9 cellular contexts compared by ENCODE assay signal in the genomic region with DNA sequence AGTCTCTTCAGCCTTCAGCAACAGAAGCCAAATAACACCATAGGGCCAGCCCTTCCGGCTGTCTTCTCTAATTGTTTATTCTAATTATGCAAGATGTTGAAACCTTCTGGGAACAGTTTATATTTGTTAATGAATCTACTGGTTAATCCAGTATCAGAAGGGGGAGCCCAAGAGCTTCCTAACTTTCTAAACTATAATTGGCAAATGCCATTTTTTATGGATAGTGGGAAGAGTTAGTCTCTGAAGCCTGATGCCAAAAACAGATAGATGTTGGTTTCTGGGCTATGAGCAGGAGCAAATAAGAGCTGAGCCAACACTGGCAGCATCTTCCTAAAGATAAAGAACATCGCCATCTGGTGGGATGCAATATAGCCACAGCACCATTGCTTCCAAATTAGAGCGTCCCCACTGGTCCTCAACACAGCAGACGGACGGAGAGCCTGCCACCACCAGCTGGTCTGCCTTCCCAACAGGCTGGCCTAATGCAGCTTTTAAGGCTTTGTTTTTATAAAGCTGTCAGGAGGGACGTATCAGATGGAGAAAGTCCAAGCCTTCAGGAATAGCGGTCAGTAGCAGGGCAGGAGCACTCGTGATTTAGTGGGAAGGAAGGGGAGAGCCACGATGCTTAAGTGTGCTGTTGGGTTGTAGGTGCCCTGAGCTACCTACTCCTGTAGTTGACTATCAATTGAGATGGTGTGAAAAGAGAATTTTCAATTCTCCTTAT.
DNase-seq lines count a peak whose midpoint lies in the region; ATAC-seq and TF ChIP-seq lines count a peak whose summit lies in the region.
"Had no signal": no experiment of that assay in that cellular context is flagged by ENCODE, and none has a peak within 500 bp of the region (broad histone marks: within the 10 kb centered on the region; RNA-seq: fewer than 3 reads in every experiment).

No MANE protein-coding gene starts in this region.

- no peak for DNase-seq in activated naive CD8-positive, alpha-beta T cell treated with anti-CD3 and anti-CD28 coated beads, Interleukin-2, amount 10 ng/mL, durations not matched to agents 7 days and 5 days
- no peak for DNase-seq in activated naive CD8-positive, alpha-beta T cell treated with anti-CD3 and anti-CD28 coated beads for 36 hours
- DNase-seq in RPMI8226 = peak; percentile 52

- peaks cover 4% of the 10 kb centered on the region for H3K36me3 ChIP-seq in neural cell (ENCODE audit: insufficient read depth, low read length)
- H3K36me3 ChIP-seq: thoracic aorta had no signal

- no peak overlapping the region for H3K4me2 ChIP-seq in neural cell (ENCODE audit: low read length)

- no peak for TF ChIP-seq EP300 in neural cell (conservative IDR thresholded peaks at IDR 0.05; ENCODE audit: poor library complexity, severe bottlenecking)

- POLR2A ChIA-PET in activated naive CD8-positive, alpha-beta T cell treated with anti-CD3 and anti-CD28 coated beads, Interleukin-2, amount 10 ng/mL, durations not matched to agents 7 days and 5 days (lab: Charles Lee) = no interaction called here

- no peaks in the 10 kb centered on the region for H3K9me3 Mint-ChIP-seq in activated naive CD8-positive, alpha-beta T cell treated with anti-CD3 and anti-CD28 coated beads, Interleukin-2, amount 10 ng/mL, durations not matched to agents 7 days and 5 days
- no peaks in the 10 kb centered on the region for H3K9me3 Mint-ChIP-seq in activated naive CD8-positive, alpha-beta T cell treated with anti-CD3 and anti-CD28 coated beads for 36 hours

- H3K27me3 Mint-ChIP-seq in activated naive CD8-positive, alpha-beta T cell treated with anti-CD3 and anti-CD28 coated beads, Interleukin-2, amount 10 ng/mL, durations not matched to agents 7 days and 5 days = no peaks in the 10 kb centered on the region
- H3K27me3 Mint-ChIP-seq in activated naive CD8-positive, alpha-beta T cell treated with anti-CD3 and anti-CD28 coated beads for 36 hours = no peaks in the 10 kb centered on the region

- no peaks in the 10 kb centered on the region for H3K79me2 ChIP-seq in neural cell (replicated peaks; ENCODE audit: insufficient read depth, low read length)

- H3K36me3 Mint-ChIP-seq in activated naive CD8-positive, alpha-beta T cell treated with anti-CD3 and anti-CD28 coated beads, Interleukin-2, amount 10 ng/mL, durations not matched to agents 7 days and 5 days = peaks cover 10% of the 10 kb centered on the region
- peaks cover 9% of the 10 kb centered on the region for H3K36me3 Mint-ChIP-seq in activated naive CD8-positive, alpha-beta T cell treated with anti-CD3 and anti-CD28 coated beads for 36 hours

- H3K27ac Mint-ChIP-seq in activated naive CD8-positive, alpha-beta T cell treated with anti-CD3 and anti-CD28 coated beads, Interleukin-2, amount 10 ng/mL, durations not matched to agents 7 days and 5 days = no peak overlapping the region
- no peak overlapping the region for H3K27ac Mint-ChIP-seq in activated naive CD8-positive, alpha-beta T cell treated with anti-CD3 and anti-CD28 coated beads for 36 hours

- H3K9ac ChIP-seq in neural cell (ENCODE audit: low read length) = no peak overlapping the region

- TF ChIP-seq CTCF in LNCAP (IDR thresholded peaks at IDR 0.05) = peak; percentile 79
- peak; percentile 44 for TF ChIP-seq CTCF in neural cell (IDR thresholded peaks at IDR 0.05; ENCODE audit: poor library complexity, severe bottlenecking)

- H3K27ac ChIP-seq in neural cell (ENCODE audit: low read length) = no peak overlapping the region
- H3K27ac ChIP-seq: thoracic aorta had no signal

- H3K9me3 ChIP-seq in neural cell (ENCODE audit: low read length) = no peaks in the 10 kb centered on the region
- H3K9me3 ChIP-seq: thoracic aorta had no signal

- H3K27me3 ChIP-seq in neural cell (ENCODE audit: insufficient read depth, low read depth, low read length) = no peaks in the 10 kb centered on the region

- ATAC-seq in activated naive CD8-positive, alpha-beta T cell treated with anti-CD3 and anti-CD28 coated beads, Interleukin-2, amount 10 ng/mL, durations not matched to agents 7 days and 5 days (ENCODE audit: low read depth) = peak; percentile 26
- peak; percentile 26 for ATAC-seq in esophagus mucosa
- ATAC-seq in GM19395 (IDR thresholded peaks at IDR 0.05; ENCODE audit: unreplicated experiment) = no peak
- ATAC-seq in HG03196 (IDR thresholded peaks at IDR 0.05; ENCODE audit: unreplicated experiment) = no peak

- no peak overlapping the region for H3K4me3 Mint-ChIP-seq in activated naive CD8-positive, alpha-beta T cell treated with anti-CD3 and anti-CD28 coated beads, Interleukin-2, amount 10 ng/mL, durations not matched to agents 7 days and 5 days
- no peak overlapping the region for H3K4me3 Mint-ChIP-seq in activated naive CD8-positive, alpha-beta T cell treated with anti-CD3 and anti-CD28 coated beads for 36 hours

- no peaks in the 10 kb centered on the region for H4K20me1 ChIP-seq in neural cell (ENCODE audit: insufficient read depth)

- no peaks in the 10 kb centered on the region for H3K4me1 Mint-ChIP-seq in activated naive CD8-positive, alpha-beta T cell treated with anti-CD3 and anti-CD28 coated beads, Interleukin-2, amount 10 ng/mL, durations not matched to agents 7 days and 5 days
- no peaks in the 10 kb centered on the region for H3K4me1 Mint-ChIP-seq in activated naive CD8-positive, alpha-beta T cell treated with anti-CD3 and anti-CD28 coated beads for 36 hours

- H3K9me2 ChIP-seq in neural cell (ENCODE audit: insufficient read depth, low read length) = no peaks in the 10 kb centered on the region

- H3K4me3 ChIP-seq in neural cell (ENCODE audit: low read length) = no peak overlapping the region
- H3K4me3 ChIP-seq: thoracic aorta had no signal

- H2AFZ ChIP-seq in neural cell (ENCODE audit: low read depth, low read length) = no peak overlapping the region

- H3F3A ChIP-seq in neural cell (ENCODE audit: insufficient read depth, low read length, poor library complexity, severe bottlenecking) = no peaks in the 10 kb centered on the region

- TF ChIP-seq RAD21 in neural cell (conservative IDR thresholded peaks at IDR 0.05) = no peak

TF ChIP-seq in neural cell, 6 proteins besides CTCF, POLR2A, EP300 and RAD21:
- TF ChIP-seq REST (IDR thresholded peaks at IDR 0.05; ENCODE audit: borderline replicate concordance) (no peak), TAF1 (IDR thresholded peaks at IDR 0.05; ENCODE audit: low read depth) (no peak), POLR2AphosphoS5 (IDR thresholded peaks at IDR 0.05) (no peak), SMC3 (conservative IDR thresholded peaks at IDR 0.05; ENCODE audit: poor library complexity) (no peak), EZH2 (IDR thresholded peaks at IDR 0.05; ENCODE audit: borderline replicate concordance, insufficient read depth, low read length, poor library complexity, severe bottlenecking) (no peak), MXI1 (conservative IDR thresholded peaks at IDR 0.05; ENCODE audit: poor library complexity, severe bottlenecking) (no peak)

Comparison
In these comparisons a context has a peak if more than half of its experiments do, and no peak if none do; other contexts are left out.
1. ATAC-seq: peak in activated naive CD8-positive, alpha-beta T cell treated with anti-CD3 and anti-CD28 coated beads, Interleukin-2, amount 10 ng/mL, durations not matched to agents 7 days and 5 days (single experiment) and esophagus mucosa (single experiment); none in GM19395 (single experiment) and HG03196 (single experiment).